Comparison of ENCODE assay signal across 9 cellular contexts in the genomic region with DNA sequence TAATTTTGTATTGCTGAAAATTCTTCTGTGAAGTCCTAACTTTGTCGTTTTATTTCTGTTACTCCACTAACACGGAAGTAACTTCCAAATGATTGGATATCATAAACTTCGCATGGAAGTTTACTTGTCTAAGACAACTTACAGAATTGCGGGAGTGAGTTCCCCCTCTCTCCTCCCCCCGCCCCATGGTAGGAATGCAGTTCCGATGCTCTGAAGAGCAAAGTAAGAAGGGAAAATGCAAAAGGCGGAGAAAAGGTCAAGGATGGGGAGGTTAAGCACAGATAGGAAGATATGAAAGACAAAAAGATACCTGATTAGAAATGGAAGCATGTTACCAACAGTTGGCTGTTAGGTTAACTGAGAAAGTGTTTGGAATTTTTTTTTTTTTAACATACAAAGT. TPM values are rescaled to one million over a fixed set of nuclear protein-coding genes. Genes with fewer than 3 reads are reported as not detected.
DNase-seq lines count a peak whose midpoint lies in the region; ATAC-seq, FAIRE-seq and TF ChIP-seq lines count a peak whose summit lies in the region.
"Had no signal": no experiment of that assay in that cellular context is flagged by ENCODE, and none has a peak within 500 bp of the region (broad histone marks: within the 10 kb centered on the region; RNA-seq: fewer than 3 reads in every experiment).

No MANE protein-coding gene starts in this region.

- TF ChIP-seq EP300 in H1 (IDR thresholded peaks at IDR 0.05; ENCODE audit: borderline replicate concordance in 1 of 2, low read depth in 2 of 2, low read length in 2 of 2) (no peak), neural cell (conservative IDR thresholded peaks at IDR 0.05; ENCODE audit: poor library complexity, severe bottlenecking) (no peak)

- TF ChIP-seq RAD21 in H1 (IDR thresholded peaks at IDR 0.05 in 1 of 2, conservative IDR thresholded peaks at IDR 0.05 in 1 of 2; ENCODE audit: low read depth in 2 of 2, low read length in 2 of 2) (no peak), neural cell (conservative IDR thresholded peaks at IDR 0.05) (no peak)

- POLR2A ChIA-PET in CD8-positive, alpha-beta T cell (lab: Charles Lee): no interaction called here
- POLR2A ChIA-PET in H1 (lab: Charles Lee; ENCODE audit: partially characterized antibody): interaction anchor here (1.2 to 1.9 kb wide), 3 partner anchors 10 to 23 kb away, joined by 4 to 7 read pairs (median 6); no protein-coding TSS in a partner anchor

- no peak overlapping the region for H2BK15ac ChIP-seq in H1 (ENCODE audit: low read length)

- no peak overlapping the region for H3K14ac ChIP-seq in H1 (ENCODE audit: insufficient read length)

- no peak overlapping the region for H2AK5ac ChIP-seq in H1 (ENCODE audit: low read depth, low read length)

- H3K79me2 ChIP-seq in H1 (ENCODE audit: control insufficient read depth in 1 of 2, insufficient read depth in 2 of 2, low read length in 2 of 2) (peaks cover 35 to 61% of the 10 kb centered on the region in 2 experiments), neural cell (replicated peaks; ENCODE audit: insufficient read depth, low read length) (peaks cover 35% of the 10 kb centered on the region)

- H3K23ac ChIP-seq in H1 (ENCODE audit: insufficient read length): no peak overlapping the region

- no peak for TF ChIP-seq POLR2A in H1 (IDR thresholded peaks at IDR 0.05; ENCODE audit: control extremely low read depth in 1 of 2, low read depth in 2 of 2, low read length in 2 of 2)

- no peak overlapping the region for H3K4ac ChIP-seq in H1 (replicated peaks; ENCODE audit: insufficient read length, low read depth, low read length)

- no peak for DNase-seq in CD8-positive, alpha-beta T cell
- DNase-seq in NT2/D1 (ENCODE audit: low read depth, low spot score): no peak
- DNase-seq in H1 (ENCODE audit: low read depth in 1 of 2, low spot score in 2 of 2): no peak
- DNase-seq in urothelium cell line (ENCODE audit: low spot score): no peak
- DNase-seq in middle frontal gyrus (ENCODE audit: extremely low spot score, low spot score): no peak

- H3K27me3 Mint-ChIP-seq in CD8-positive, alpha-beta T cell (ENCODE audit: low read depth): no peaks in the 10 kb centered on the region

- WGBS in H1 (ENCODE audit: extremely low coverage in 1 of 2, insufficient coverage in 1 of 2, insufficient read length in 1 of 2, insufficient replicate concordance in 2 of 2, low coverage in 1 of 2, low lambda C conversion rate in 2 of 2, missing lambda C conversion rate in 1 of 2), 2 experiments: 5% methylated on average over 7 of the region's 7 CpGs; no CpG with 5 or more reads in 1 of the 2 experiments

- H3K9me3 Mint-ChIP-seq in CD8-positive, alpha-beta T cell: peaks cover 2% of the 10 kb centered on the region

- no peaks in the 10 kb centered on the region for H3F3A ChIP-seq in neural cell (ENCODE audit: insufficient read depth, low read length, poor library complexity, severe bottlenecking)

- CTCF ChIA-PET in CD8-positive, alpha-beta T cell (lab: Charles Lee): no interaction called here
- CTCF ChIA-PET in H1 (lab: Charles Lee; ENCODE audit: partially characterized antibody): no interaction called here

- no peaks in the 10 kb centered on the region for H3K9me2 ChIP-seq in neural cell (ENCODE audit: insufficient read depth, low read length)

- no peak overlapping the region for H4K8ac ChIP-seq in H1 (ENCODE audit: extremely low read depth, insufficient read depth, low read length)

- intact Hi-C loops in CD8-positive, alpha-beta T cell (cut with DNase I, micrococcal nuclease): loop anchor here (2.0 to 10.0 kb wide), 9 partner anchors 307 to 1772 kb away; a partner anchor contains a TSS

- H3K9ac ChIP-seq in NT2/D1 (ENCODE audit: insufficient read length, low read depth) (peak overlapping the region; percentile 95), H1 (replicated peaks in 1 of 4; ENCODE audit: extremely low read depth in 1 of 4, low read depth in 3 of 4, low read length in 3 of 4) (peak overlapping the region in 3 of 4 experiments; percentile 34 to 92 (median 61); a peak in 4 of 7 replicates), neural cell (ENCODE audit: low read length) (peak overlapping the region; percentile 82)

- FAIRE-seq in H1 (lab: Jason Lieb, UNC) (no peak), urothelium cell line (lab: Jason Lieb, UNC) (no peak)
- FAIRE-seq: endometrium had no signal

- H3K36me3 ChIP-seq in CD8-positive, alpha-beta T cell (ENCODE audit: insufficient read depth, low read length): peaks cover 3% of the 10 kb centered on the region
- H3K36me3 ChIP-seq in NT2/D1 (ENCODE audit: insufficient read depth, insufficient read length, low read length): peaks cover 26% of the 10 kb centered on the region
- peaks cover 5 to 17% (median 13%) of the 10 kb centered on the region in 4 experiments; a peak in 7 of 8 replicates for H3K36me3 ChIP-seq in H1 (ENCODE audit: control insufficient read depth in 2 of 4, insufficient read depth in 4 of 4, low read length in 3 of 4)
- H3K36me3 ChIP-seq in neural cell (ENCODE audit: insufficient read depth, low read length): no peaks in the 10 kb centered on the region

- peak overlapping the region; percentile 99 for H3K27ac Mint-ChIP-seq in CD8-positive, alpha-beta T cell

- H3K4me1 ChIP-seq in CD8-positive, alpha-beta T cell (ENCODE audit: insufficient read depth, low read length): peaks cover 29% of the 10 kb centered on the region
- H3K4me1 ChIP-seq in NT2/D1 (ENCODE audit: insufficient read depth, insufficient read length): no peaks in the 10 kb centered on the region
- H3K4me1 ChIP-seq in H1 (replicated peaks in 1 of 4; ENCODE audit: control insufficient read depth in 3 of 4, insufficient read depth in 4 of 4, low read length in 3 of 4): peaks cover 0 to 2% (median under 1%) of the 10 kb centered on the region in 4 experiments; a peak in 3 of 7 replicates

- H2BK5ac ChIP-seq in H1 (ENCODE audit: low read depth, low read length): no peak overlapping the region

- no peak for ATAC-seq in CD8-positive, alpha-beta T cell
- ATAC-seq in HG02571 (IDR thresholded peaks at IDR 0.05; ENCODE audit: unreplicated experiment): no peak
- no peak for ATAC-seq in GM19395 (IDR thresholded peaks at IDR 0.05; ENCODE audit: unreplicated experiment)

- no peak overlapping the region for H2BK20ac ChIP-seq in H1 (ENCODE audit: low read length)

- no peak overlapping the region for H4K91ac ChIP-seq in H1 (replicated peaks; ENCODE audit: insufficient read length, low read length)

- no peak overlapping the region for H3K18ac ChIP-seq in H1 (ENCODE audit: extremely low read depth, low read length)

- H3K36me3 Mint-ChIP-seq in CD8-positive, alpha-beta T cell: peaks cover 41% of the 10 kb centered on the region

- no peak overlapping the region for H2BK120ac ChIP-seq in H1 (replicated peaks; ENCODE audit: low read depth, low read length)

- H3K4me3 Mint-ChIP-seq in CD8-positive, alpha-beta T cell: peak overlapping the region; percentile 99

- H3K4me1 Mint-ChIP-seq in CD8-positive, alpha-beta T cell (ENCODE audit: low read depth): peaks cover 46% of the 10 kb centered on the region

- no peak overlapping the region for H3K56ac ChIP-seq in H1 (replicated peaks; ENCODE audit: insufficient read length, low read depth, low read length)

- no peaks in the 10 kb centered on the region for H3K27me3 ChIP-seq in CD8-positive, alpha-beta T cell (ENCODE audit: insufficient read depth, low read length)
- H3K27me3 ChIP-seq in NT2/D1 (ENCODE audit: insufficient read depth, insufficient read length) (no peaks in the 10 kb centered on the region), H1 (replicated peaks in 1 of 4; ENCODE audit: control insufficient read depth in 3 of 4, extremely low read depth in 1 of 4, insufficient read depth in 3 of 4, low read length in 3 of 4) (no peaks in the 10 kb centered on the region), neural cell (ENCODE audit: insufficient read depth, low read depth, low read length) (no peaks in the 10 kb centered on the region)

- H4K20me1 ChIP-seq in H1 (replicated peaks in 1 of 2; ENCODE audit: control insufficient read depth in 1 of 2, insufficient read depth in 2 of 2, low read length in 2 of 2): peaks cover 5 to 8% of the 10 kb centered on the region in 2 experiments
- no peaks in the 10 kb centered on the region for H4K20me1 ChIP-seq in neural cell (ENCODE audit: insufficient read depth)

- H4K5ac ChIP-seq in H1 (ENCODE audit: insufficient read length, low read depth, low read length): no peak overlapping the region

- H2AFZ ChIP-seq in H1 (ENCODE audit: low read length): no peak overlapping the region
- no peak overlapping the region for H2AFZ ChIP-seq in neural cell (ENCODE audit: low read depth, low read length)

- TF ChIP-seq CTCF in CD8-positive, alpha-beta T cell (IDR thresholded peaks at IDR 0.05): no peak
- TF ChIP-seq CTCF in H1 (IDR thresholded peaks at IDR 0.05; ENCODE audit: control extremely low read depth in 1 of 3, insufficient read depth in 1 of 3, low read depth in 1 of 3, low read length in 3 of 3) (no peak), neural cell (IDR thresholded peaks at IDR 0.05; ENCODE audit: poor library complexity, severe bottlenecking) (no peak)

- H3K9me3 ChIP-seq in CD8-positive, alpha-beta T cell (ENCODE audit: low read length): no peaks in the 10 kb centered on the region
- H3K9me3 ChIP-seq in NT2/D1 (ENCODE audit: insufficient read depth, low read length) (no peaks in the 10 kb centered on the region), H1 (ENCODE audit: insufficient read depth in 2 of 2, low read depth in 1 of 2, low read length in 1 of 2) (no peaks in the 10 kb centered on the region), neural cell (ENCODE audit: low read length) (no peaks in the 10 kb centered on the region)

- peaks cover 5% of the 10 kb centered on the region; the same call in 1 of the 2 replicates for H3K23me2 ChIP-seq in H1 (ENCODE audit: low read depth, low read length)

- no peak overlapping the region for H3K27ac ChIP-seq in CD8-positive, alpha-beta T cell (ENCODE audit: low read depth, low read length)
- no peak overlapping the region for H3K27ac ChIP-seq in H1 (ENCODE audit: low read depth, low read length)
- no peak overlapping the region for H3K27ac ChIP-seq in neural cell (ENCODE audit: low read length)

- H3K4me3 ChIP-seq in CD8-positive, alpha-beta T cell (ENCODE audit: low read depth, low read length): peak overlapping the region; percentile 93
- H3K4me3 ChIP-seq in NT2/D1 (ENCODE audit: insufficient read length, low read depth) (peak overlapping the region; percentile 90), H1 (ENCODE audit: extremely low read depth in 1 of 4, insufficient read depth in 2 of 4, low read depth in 3 of 4, low read length in 4 of 4) (peak overlapping the region; percentile 67 to 99 (median 94)), neural cell (ENCODE audit: low read length) (peak overlapping the region; percentile 88)

- peak overlapping the region; percentile 63 to 75 for H3K4me2 ChIP-seq in H1 (ENCODE audit: insufficient read depth in 1 of 2, low read depth in 2 of 2, low read length in 2 of 2)
- peak overlapping the region; percentile 97 for H3K4me2 ChIP-seq in neural cell (ENCODE audit: low read length)

- no peaks in the 10 kb centered on the region; the same call in none of the 2 replicates for H3K79me1 ChIP-seq in H1 (ENCODE audit: low read depth, low read length)

- no peak overlapping the region for H2BK12ac ChIP-seq in H1 (ENCODE audit: low read depth, low read length)

RNA-seq across cellular contexts. Expression of a gene that starts 1.3 kb away (rescaled TPM):
- 100 to 1,000 TPM; 269 to 274 TPM for total RNA-seq in CD8-positive, alpha-beta T cell
- 413 and 444 TPM in 2 replicates for total RNA-seq in H1 (2021; fragmentation: NEBNext Ultra II Directional; extraction: Animal tissue kit (Norgen Biotek cat#: 25700))
- polyA plus RNA-seq in H1 (2011; rRNA removed) (182 and 302 TPM in 2 replicates), neural cell (333 TPM in 2 replicates)
- 485 TPM for polyA plus RNA-seq in H1 (2011; cell fraction: cytosol; rRNA removed)
- polyA plus RNA-seq in H1 (2011; cell fraction: nucleus; rRNA removed): 90.3 TPM
- 354 to 622 TPM (median 455 TPM) in 4 replicates for polyA plus RNA-seq in H1 (2012, experiment 1 of 2)
- 55.4 TPM for polyA plus RNA-seq in H1 (2012, experiment 2 of 2)
- 498 TPM for polyA plus RNA-seq in H1 (2013, experiment 1 of 2)
- 489 TPM for polyA plus RNA-seq in H1 (2013, experiment 2 of 2)
- polyA minus RNA-seq in H1 (2011; rRNA and poly(A)+ RNA removed): 147 and 208 TPM in 2 replicates
- polyA minus RNA-seq in H1 (2011; cell fraction: cytosol; rRNA and poly(A)+ RNA removed): 120 TPM
- polyA minus RNA-seq in H1 (2011; cell fraction: nucleus; rRNA and poly(A)+ RNA removed): 81.5 TPM
- polyA minus RNA-seq in neural cell: 139 and 274 TPM in 2 replicates
